ENCODE assay signal across 10 cellular contexts in genomic region chr6:73774311-73774766, GRCh38.
DNase-seq lines count a peak whose midpoint lies in the region; ATAC-seq and TF ChIP-seq lines count a peak whose summit lies in the region.
"Had no signal": no experiment of that assay in that cellular context is flagged by ENCODE, and none has a peak within 500 bp of the region (broad histone marks: within the 10 kb centered on the region; RNA-seq: fewer than 3 reads in every experiment).

No MANE protein-coding gene starts in this region.

- ATAC-seq in GM19025 (IDR thresholded peaks at IDR 0.05; ENCODE audit: low read depth, unreplicated experiment) (peak; percentile 61), sciatic nerve (peak; percentile 93), GM19455 (IDR thresholded peaks at IDR 0.05; ENCODE audit: unreplicated experiment) (no peak)

- H3K4me1 ChIP-seq in prostate gland (replicated peaks): no peaks in the 10 kb centered on the region

- DNase-seq in HuH-7.5 (ENCODE audit: low spot score) (peak; percentile 13), epidermal melanocyte (ENCODE audit: insufficient read length, low spot score) (peak; percentile 20), sciatic nerve (ENCODE audit: low spot score) (no peak), prostate gland (ENCODE audit: low spot score) (no peak), OCI-M2 (lab: John Stamatoyannopoulos, UW; ENCODE audit: unreplicated experiment) (no peak)
- DNase-seq in activated CD8-positive, alpha-beta memory T cell treated with anti-CD3 and anti-CD28 coated beads, Interleukin-2, amount 50 U/mL, for 4 hours: no peak
- DNase-seq: anterior cingulate cortex, ovary had no signal

- H3K27me3 ChIP-seq in prostate gland (replicated peaks; ENCODE audit: insufficient read depth): no peaks in the 10 kb centered on the region
- H3K27me3 ChIP-seq: ovary had no signal

- no peaks in the 10 kb centered on the region for H3K36me3 ChIP-seq in prostate gland
- H3K36me3 ChIP-seq: ovary had no signal

- no peak overlapping the region for H3K4me3 ChIP-seq in prostate gland
- H3K4me3 ChIP-seq: ovary had no signal

- H3K27ac ChIP-seq in prostate gland: no peak overlapping the region
- H3K27ac ChIP-seq: ovary had no signal

- WGBS in prostate gland: 33% methylated on average over 1 of the region's 1 CpG

- no peak for TF ChIP-seq CTCF in prostate gland (IDR thresholded peaks at IDR 0.05)

- intact Hi-C loops in sciatic nerve (cut with DNase I): no loop called here
- intact Hi-C loops in prostate gland (cut with DNase I): no loop called here

- no peak for TF ChIP-seq POLR2A in prostate gland (IDR thresholded peaks at IDR 0.05)

- no peaks in the 10 kb centered on the region for H3K9me3 ChIP-seq in prostate gland
- H3K9me3 ChIP-seq: ovary had no signal

Comparison
In these comparisons a context has a peak if more than half of its experiments do, and no peak if none do; other contexts are left out.
1. DNase-seq: peak in HuH-7.5 (single experiment) and epidermal melanocyte (single experiment); none in sciatic nerve (single experiment), activated CD8-positive, alpha-beta memory T cell treated with anti-CD3 and anti-CD28 coated beads, Interleukin-2, amount 50 U/mL, for 4 hours (single experiment), prostate gland (single experiment) and OCI-M2 (single experiment).